ENCODE assay signal across 10 cellular contexts in the genomic region with DNA sequence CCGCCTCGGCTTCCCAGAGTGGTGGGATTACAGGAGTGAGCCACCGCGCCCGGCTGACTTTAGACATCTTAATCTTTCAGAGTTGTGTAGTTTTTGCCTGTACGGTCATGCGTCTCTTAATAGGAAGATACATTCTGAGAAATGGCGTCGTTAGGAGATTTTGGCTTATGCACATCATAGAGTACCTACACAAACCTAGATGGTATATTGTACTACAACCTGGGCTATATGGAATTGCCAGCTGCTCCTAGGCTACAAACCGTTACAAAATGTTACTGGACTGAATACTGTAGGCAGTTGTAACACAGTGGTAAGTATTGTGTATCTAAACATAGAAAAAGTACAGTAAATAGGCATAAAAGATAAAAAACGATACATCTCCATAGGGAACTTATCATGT. TPM values are rescaled to one million over a fixed set of nuclear protein-coding genes. Genes with fewer than 3 reads are reported as not detected.
DNase-seq lines count a peak whose midpoint lies in the region; ATAC-seq, FAIRE-seq and TF ChIP-seq lines count a peak whose summit lies in the region.
"Had no signal": no experiment of that assay in that cellular context is flagged by ENCODE, and none has a peak within 500 bp of the region (broad histone marks: within the 10 kb centered on the region; RNA-seq: fewer than 3 reads in every experiment).

No MANE protein-coding gene starts in this region.

- peak overlapping the region; percentile 78 for H3K4me2 ChIP-seq in HepG2 (ENCODE audit: low read depth, low read length)

- in situ Hi-C loops in HepG2 (cut with HindIII; ENCODE audit: extremely low pct_ligation_motif_present, low pct_unique_long_range_greater_than_20kb), result no loop called here

- TF ChIP-seq EP300 in HepG2 (IDR thresholded peaks at IDR 0.05; ENCODE audit: low read depth in 2 of 2, low read length in 2 of 2) (no peak), HepG2 (CRISPR knock-in tag; IDR thresholded peaks at IDR 0.05; ENCODE audit: borderline replicate concordance) (no peak)

- no peak for ATAC-seq in HepG2
- ATAC-seq in right lobe of liver, result no peak
- no peak for ATAC-seq in activated B cell treated with CpG ODN at 0.5 μM for 24 hours (ENCODE audit: low read depth)
- ATAC-seq in lower lobe of right lung, result no peak
- no peak for ATAC-seq in upper lobe of right lung

- TF ChIP-seq POLR2A in HepG2 (IDR thresholded peaks at IDR 0.05; ENCODE audit: insufficient read depth in 1 of 2, low read depth in 2 of 2, low read length in 2 of 2) (no peak), right lobe of liver (IDR thresholded peaks at IDR 0.05) (no peak)

- TF ChIP-seq RAD21 in HepG2 (CRISPR knock-in tag; IDR thresholded peaks at IDR 0.05), result no peak

- H3K4me3 Mint-ChIP-seq in activated B cell treated with CpG ODN at 0.5 μM for 24 hours, result peak overlapping the region; percentile 73

- H3K36me3 ChIP-seq in HepG2 (replicated peaks in 1 of 2; ENCODE audit: control insufficient read depth in 1 of 2, insufficient read depth in 2 of 2, low read length in 2 of 2) (peaks cover 11 to 40% of the 10 kb centered on the region in 2 experiments), right lobe of liver (peaks cover 0 to 27% (median 11%) of the 10 kb centered on the region in 4 donors), lower lobe of right lung (peaks cover 47% of the 10 kb centered on the region), upper lobe of right lung (peaks cover 42% of the 10 kb centered on the region)

- H3K4me1 Mint-ChIP-seq in activated B cell treated with CpG ODN at 0.5 μM for 24 hours, result peaks cover 22% of the 10 kb centered on the region

- BruUV-seq in HepG2 (replicated peaks; lab: Mats Ljungman, UMichigan), result TSS peak; percentile 63

- CTCF ChIA-PET in HepG2 (lab: Yijun Ruan, JAX; ENCODE audit: low intra/inter-chr PET ratio, low total read pairs) (no interaction called here), activated B cell treated with CpG ODN at 0.5 μM for 24 hours (lab: Charles Lee) (interaction anchor here (2.7 kb wide), 1 partner anchor 27 kb away, joined by 16 read pairs; no protein-coding TSS in a partner anchor)

- H3K4me1 ChIP-seq in HepG2 (ENCODE audit: insufficient read depth, low read length) (peaks cover 17% of the 10 kb centered on the region), right lobe of liver (peaks cover 0 to 17% (median 0%) of the 10 kb centered on the region in 4 donors), lower lobe of right lung (peaks cover 35% of the 10 kb centered on the region), upper lobe of right lung (peaks cover 18% of the 10 kb centered on the region)

- H3K4me3 ChIP-seq in HepG2 (replicated peaks in 1 of 3; ENCODE audit: insufficient read depth in 1 of 3, low read depth in 2 of 3, low read length in 3 of 3) (peak overlapping the region; percentile 23 to 99 (median 95); a peak in 5 of 6 replicates), right lobe of liver (no peak overlapping the region), lower lobe of right lung (peak overlapping the region; percentile 93), upper lobe of right lung (peak overlapping the region; percentile 95)

- WGBS in HepG2 (ENCODE audit: low lambda C conversion rate), result 95% methylated on average over 11 of the region's 11 CpGs
- 91% methylated on average over 11 of the region's 11 CpGs for WGBS in right lobe of liver (ENCODE audit: insufficient coverage, low coverage, low lambda C conversion rate, missing lambda C conversion rate)

- H3K9ac ChIP-seq in HepG2 (ENCODE audit: insufficient read depth, low read depth, low read length), result peak overlapping the region; percentile 87; the same call in 1 of the 2 replicates

- DNase-seq in HepG2 (ENCODE audit: low spot score), result no peak
- DNase-seq in right lobe of liver, result no peak
- no peak for DNase-seq in activated B cell treated with CpG ODN at 0.5 μM for 24 hours
- DNase-seq in lower lobe of right lung, result no peak
- DNase-seq in upper lobe of right lung, result no peak
- no peak for DNase-seq in ureter (ENCODE audit: low spot score)
- DNase-seq in stimulated activated CD8-positive, alpha-beta memory T cell treated with anti-CD3 and anti-CD28 coated beads, Interleukin-4, amount 100 ng/mL, for 48 hours, result no peak
- DNase-seq in GF-D8 (lab: John Stamatoyannopoulos, UW), result no peak
- DNase-seq: IMR-90, SHP77 had no signal

- no peaks in the 10 kb centered on the region; a peak in 1 of 5 replicates for H3K27me3 ChIP-seq in HepG2 (ENCODE audit: control insufficient read depth in 1 of 2, insufficient read depth in 2 of 2, low read length in 2 of 2)
- no peaks in the 10 kb centered on the region for H3K27me3 ChIP-seq in right lobe of liver
- H3K27me3 ChIP-seq in lower lobe of right lung (ENCODE audit: low read depth), result no peaks in the 10 kb centered on the region
- H3K27me3 ChIP-seq in upper lobe of right lung, result no peaks in the 10 kb centered on the region

- no peaks in the 10 kb centered on the region for H3K9me3 Mint-ChIP-seq in activated B cell treated with CpG ODN at 0.5 μM for 24 hours

- peaks cover 16% of the 10 kb centered on the region for H3K79me2 ChIP-seq in HepG2 (ENCODE audit: insufficient read depth, low read length)

- TF ChIP-seq CTCF in HepG2 (CRISPR knock-in tag; IDR thresholded peaks at IDR 0.05) (no peak), right lobe of liver (IDR thresholded peaks at IDR 0.05) (no peak), activated B cell treated with CpG ODN at 0.5 μM for 24 hours (IDR thresholded peaks at IDR 0.05) (no peak), lower lobe of right lung (IDR thresholded peaks at IDR 0.05) (no peak), upper lobe of right lung (IDR thresholded peaks at IDR 0.05) (no peak)

- H3K9me3 ChIP-seq in HepG2 (ENCODE audit: low read length), result no peaks in the 10 kb centered on the region
- no peaks in the 10 kb centered on the region for H3K9me3 ChIP-seq in right lobe of liver
- H3K9me3 ChIP-seq in lower lobe of right lung, result no peaks in the 10 kb centered on the region
- no peaks in the 10 kb centered on the region for H3K9me3 ChIP-seq in upper lobe of right lung

- H3K27ac ChIP-seq in HepG2 (ENCODE audit: extremely low read length, insufficient read depth, low read length) (no peak overlapping the region), right lobe of liver (no peak overlapping the region), lower lobe of right lung (no peak overlapping the region), upper lobe of right lung (no peak overlapping the region)

- peaks cover 42% of the 10 kb centered on the region for H3K36me3 Mint-ChIP-seq in activated B cell treated with CpG ODN at 0.5 μM for 24 hours (ENCODE audit: low read depth)

- H3K27ac Mint-ChIP-seq in activated B cell treated with CpG ODN at 0.5 μM for 24 hours, result no peak overlapping the region

- H4K20me1 ChIP-seq in HepG2 (ENCODE audit: insufficient read depth, low read length), result no peaks in the 10 kb centered on the region

- intact Hi-C loops in HepG2 (cut with micrococcal nuclease; ENCODE audit: unreplicated experiment) (no loop called here), right lobe of liver (cut with DNase I) (no loop called here), activated B cell treated with CpG ODN at 0.5 μM for 24 hours (cut with micrococcal nuclease) (loop anchor here (2.0 kb wide), 2 partner anchors 19 to 61 kb away; no protein-coding TSS in a partner anchor), lower lobe of right lung (cut with DNase I) (no loop called here), upper lobe of right lung (cut with DNase I) (no loop called here)

- no peak for FAIRE-seq in HepG2 (lab: Jason Lieb, UNC)

- no peaks in the 10 kb centered on the region for H3K27me3 Mint-ChIP-seq in activated B cell treated with CpG ODN at 0.5 μM for 24 hours

- POLR2A ChIA-PET in HepG2 (lab: Yijun Ruan, JAX) (interaction anchor here (1.0 to 1.7 kb wide), 2 partner anchors 11 to 12 kb away, joined by 5 to 15 read pairs; partner anchors contain the start of genes EEF1AKMT3 and METTL1), activated B cell treated with CpG ODN at 0.5 μM for 24 hours (lab: Charles Lee) (interaction anchor here (2.4 kb wide), 1 partner anchor 28 kb away, joined by 11 read pairs; no protein-coding TSS in a partner anchor)

- no peak overlapping the region for H2AFZ ChIP-seq in HepG2 (ENCODE audit: low read length)

RNA-seq across cellular contexts. Expression of gene TSFM, which starts 1.3 kb away (rescaled TPM):
- total RNA-seq in HepG2 (2016; rRNA removed; fragmentation: Illumina TruSeq; extraction: Trizol) (68.3 and 89.7 TPM in 2 replicates), right lobe of liver (10 to 100 TPM; 25.6 to 40.2 (median 30.9) TPM), activated B cell treated with CpG ODN at 0.5 μM for 24 hours (28.4 and 33.4 TPM in 2 replicates), lower lobe of right lung (22.6 TPM), upper lobe of right lung (24.3 TPM), ureter (32.9 TPM)
- 3.6 and 5.5 TPM in 2 replicates for total RNA-seq in HepG2 (2016; cell fraction: cytosol; rRNA removed; fragmentation: Illumina TruSeq; extraction: Trizol; ENCODE audit: low read depth)
- total RNA-seq in HepG2 (2016; cell fraction: insoluble cytoplasmic fraction; rRNA removed; fragmentation: Illumina TruSeq; extraction: Trizol), result 68.1 and 86.4 TPM in 2 replicates
- total RNA-seq in HepG2 (2016; cell fraction: membrane; rRNA removed; fragmentation: Illumina TruSeq; extraction: Trizol), result 11.5 and 12.6 TPM in 2 replicates
- total RNA-seq in HepG2 (2016; cell fraction: nucleus; rRNA removed; fragmentation: Illumina TruSeq; extraction: Trizol), result 22.8 and 27.6 TPM in 2 replicates
- 24.0 and 29.8 TPM in 2 replicates for polyA plus RNA-seq in HepG2 (2011; rRNA removed)
- polyA plus RNA-seq in HepG2 (2011; cell fraction: cytosol; rRNA removed), result 23.1 and 23.8 TPM in 2 replicates
- 7.3 and 7.5 TPM in 2 replicates for polyA plus RNA-seq in HepG2 (2011; cell fraction: nucleus; rRNA removed)
- polyA plus RNA-seq in HepG2 (2012), result 31.2 and 34.6 TPM in 2 replicates
- 5.3 and 5.4 TPM in 2 replicates for polyA plus RNA-seq in HepG2 (2016; cell fraction: cytosol; fragmentation: Illumina TruSeq; extraction: Trizol; ENCODE audit: low read depth)
- 85.2 and 97.5 TPM in 2 replicates for polyA plus RNA-seq in HepG2 (2016; cell fraction: insoluble cytoplasmic fraction; fragmentation: Illumina TruSeq; extraction: Trizol; ENCODE audit: low read depth)
- polyA plus RNA-seq in HepG2 (2016; cell fraction: membrane; fragmentation: Illumina TruSeq; extraction: Trizol; ENCODE audit: low read depth), result 10.7 TPM in 2 replicates
- 48.3 and 48.4 TPM in 2 replicates for polyA plus RNA-seq in HepG2 (2016; cell fraction: nucleus; fragmentation: Illumina TruSeq; extraction: Trizol; ENCODE audit: insufficient read depth, low read depth)
- polyA minus RNA-seq in HepG2 (2011; rRNA and poly(A)+ RNA removed; ENCODE audit: low replicate concordance), result 8.7 and 16.9 TPM in 2 replicates
- polyA minus RNA-seq in HepG2 (2011; cell fraction: cytosol; rRNA and poly(A)+ RNA removed), result 6.6 and 10.7 TPM in 2 replicates
- 9.7 and 11.1 TPM in 2 replicates for polyA minus RNA-seq in HepG2 (2011; cell fraction: nucleus; rRNA and poly(A)+ RNA removed)

RNA-seq across cellular contexts. Expression of gene EEF1AKMT3, which starts 11.4 kb away (rescaled TPM):
- 4.7 and 6.6 TPM in 2 replicates for total RNA-seq in HepG2 (2016; rRNA removed; fragmentation: Illumina TruSeq; extraction: Trizol)
- 1.7 and 1.9 TPM in 2 replicates for total RNA-seq in HepG2 (2016; cell fraction: cytosol; rRNA removed; fragmentation: Illumina TruSeq; extraction: Trizol; ENCODE audit: low read depth)
- 5.0 and 5.9 TPM in 2 replicates for total RNA-seq in HepG2 (2016; cell fraction: insoluble cytoplasmic fraction; rRNA removed; fragmentation: Illumina TruSeq; extraction: Trizol)
- 6.1 TPM in 2 replicates for total RNA-seq in HepG2 (2016; cell fraction: membrane; rRNA removed; fragmentation: Illumina TruSeq; extraction: Trizol)
- 3.5 and 3.8 TPM in 2 replicates for total RNA-seq in HepG2 (2016; cell fraction: nucleus; rRNA removed; fragmentation: Illumina TruSeq; extraction: Trizol)
- 10.8 and 11.4 TPM in 2 replicates for polyA plus RNA-seq in HepG2 (2011; rRNA removed)
- polyA plus RNA-seq in HepG2 (2011; cell fraction: cytosol; rRNA removed), result 9.7 and 10.4 TPM in 2 replicates
- 8.1 and 9.8 TPM in 2 replicates for polyA plus RNA-seq in HepG2 (2011; cell fraction: nucleus; rRNA removed)
- polyA plus RNA-seq in HepG2 (2012), result 7.8 and 9.8 TPM in 2 replicates
- polyA plus RNA-seq in HepG2 (2016; cell fraction: cytosol; fragmentation: Illumina TruSeq; extraction: Trizol; ENCODE audit: low read depth), result 1.3 and 1.5 TPM in 2 replicates
- 6.4 and 8.5 TPM in 2 replicates for polyA plus RNA-seq in HepG2 (2016; cell fraction: insoluble cytoplasmic fraction; fragmentation: Illumina TruSeq; extraction: Trizol; ENCODE audit: low read depth)
- polyA plus RNA-seq in HepG2 (2016; cell fraction: membrane; fragmentation: Illumina TruSeq; extraction: Trizol; ENCODE audit: low read depth), result 5.3 and 6.0 TPM in 2 replicates
- polyA plus RNA-seq in HepG2 (2016; cell fraction: nucleus; fragmentation: Illumina TruSeq; extraction: Trizol; ENCODE audit: insufficient read depth, low read depth), result 10.5 TPM in 2 replicates
- 6.5 and 19.9 TPM in 2 replicates for polyA minus RNA-seq in HepG2 (2011; rRNA and poly(A)+ RNA removed; ENCODE audit: low replicate concordance)
- 5.5 and 6.4 TPM in 2 replicates for polyA minus RNA-seq in HepG2 (2011; cell fraction: cytosol; rRNA and poly(A)+ RNA removed)
- polyA minus RNA-seq in HepG2 (2011; cell fraction: nucleus; rRNA and poly(A)+ RNA removed), result 3.5 and 5.6 TPM in 2 replicates
- total RNA-seq in right lobe of liver, result 1 to 10 TPM; 3.2 to 5.5 (median 3.7) TPM
- total RNA-seq in activated B cell treated with CpG ODN at 0.5 μM for 24 hours, result 0.60 and 1.2 TPM in 2 replicates
- total RNA-seq in lower lobe of right lung, result 6.8 TPM
- total RNA-seq in upper lobe of right lung, result 8.0 TPM
- 9.8 TPM for total RNA-seq in ureter

RNA-seq across cellular contexts. Expression of gene METTL1, which starts 12.0 kb away (rescaled TPM):
- total RNA-seq in HepG2 (2016; rRNA removed; fragmentation: Illumina TruSeq; extraction: Trizol), result 34.7 and 35.5 TPM in 2 replicates
- total RNA-seq in HepG2 (2016; cell fraction: cytosol; rRNA removed; fragmentation: Illumina TruSeq; extraction: Trizol; ENCODE audit: low read depth), result 13.7 and 15.7 TPM in 2 replicates
- total RNA-seq in HepG2 (2016; cell fraction: insoluble cytoplasmic fraction; rRNA removed; fragmentation: Illumina TruSeq; extraction: Trizol), result 35.1 and 37.6 TPM in 2 replicates
- 18.6 and 19.7 TPM in 2 replicates for total RNA-seq in HepG2 (2016; cell fraction: membrane; rRNA removed; fragmentation: Illumina TruSeq; extraction: Trizol)
- total RNA-seq in HepG2 (2016; cell fraction: nucleus; rRNA removed; fragmentation: Illumina TruSeq; extraction: Trizol), result 22.7 and 26.8 TPM in 2 replicates
- 36.9 and 38.3 TPM in 2 replicates for polyA plus RNA-seq in HepG2 (2011; rRNA removed)
- polyA plus RNA-seq in HepG2 (2011; cell fraction: cytosol; rRNA removed), result 22.7 and 24.5 TPM in 2 replicates
- polyA plus RNA-seq in HepG2 (2011; cell fraction: nucleus; rRNA removed), result 38.6 and 43.0 TPM in 2 replicates
- polyA plus RNA-seq in HepG2 (2012), result 21.2 and 23.6 TPM in 2 replicates
- polyA plus RNA-seq in HepG2 (2016; cell fraction: cytosol; fragmentation: Illumina TruSeq; extraction: Trizol; ENCODE audit: low read depth), result 11.4 and 14.1 TPM in 2 replicates
- polyA plus RNA-seq in HepG2 (2016; cell fraction: insoluble cytoplasmic fraction; fragmentation: Illumina TruSeq; extraction: Trizol; ENCODE audit: low read depth), result 46.1 and 52.2 TPM in 2 replicates
- polyA plus RNA-seq in HepG2 (2016; cell fraction: membrane; fragmentation: Illumina TruSeq; extraction: Trizol; ENCODE audit: low read depth), result 15.5 and 17.6 TPM in 2 replicates
- polyA plus RNA-seq in HepG2 (2016; cell fraction: nucleus; fragmentation: Illumina TruSeq; extraction: Trizol; ENCODE audit: insufficient read depth, low read depth), result 43.2 and 53.1 TPM in 2 replicates
- polyA minus RNA-seq in HepG2 (2011; rRNA and poly(A)+ RNA removed; ENCODE audit: low replicate concordance), result 49.2 and 64.0 TPM in 2 replicates
- polyA minus RNA-seq in HepG2 (2011; cell fraction: cytosol; rRNA and poly(A)+ RNA removed), result 9.4 and 10.6 TPM in 2 replicates
- 58.3 and 58.5 TPM in 2 replicates for polyA minus RNA-seq in HepG2 (2011; cell fraction: nucleus; rRNA and poly(A)+ RNA removed)
- 10 to 100 TPM in 5 of 6 experiments, 1 to 10 TPM in 1; 9.7 to 13.6 (median 10.3) TPM for total RNA-seq in right lobe of liver
- 32.2 and 40.7 TPM in 2 replicates for total RNA-seq in activated B cell treated with CpG ODN at 0.5 μM for 24 hours
- 14.4 TPM for total RNA-seq in lower lobe of right lung
- total RNA-seq in upper lobe of right lung, result 26.9 TPM
- 50.1 TPM for total RNA-seq in ureter

RNA-seq across cellular contexts. Expression of gene CYP27B1, which starts 17.0 kb away (rescaled TPM):
- total RNA-seq in HepG2 (2016; rRNA removed; fragmentation: Illumina TruSeq; extraction: Trizol) (0.97 and 2.3 TPM in 2 replicates), right lobe of liver (1 to 10 TPM in 3 of 6 experiments, under 1 TPM in 3; 0.25 to 1.4 (median 0.81) TPM), activated B cell treated with CpG ODN at 0.5 μM for 24 hours (2.4 and 2.5 TPM in 2 replicates), lower lobe of right lung (1.1 TPM), upper lobe of right lung (2.0 TPM), ureter (1.6 TPM)
- 0.51 and 0.53 TPM in 2 replicates for total RNA-seq in HepG2 (2016; cell fraction: cytosol; rRNA removed; fragmentation: Illumina TruSeq; extraction: Trizol; ENCODE audit: low read depth)
- 0.70 and 2.8 TPM in 2 replicates for total RNA-seq in HepG2 (2016; cell fraction: insoluble cytoplasmic fraction; rRNA removed; fragmentation: Illumina TruSeq; extraction: Trizol)
- 0.79 and 0.83 TPM in 2 replicates for total RNA-seq in HepG2 (2016; cell fraction: membrane; rRNA removed; fragmentation: Illumina TruSeq; extraction: Trizol)
- 4.1 and 5.2 TPM in 2 replicates for total RNA-seq in HepG2 (2016; cell fraction: nucleus; rRNA removed; fragmentation: Illumina TruSeq; extraction: Trizol)
- polyA plus RNA-seq in HepG2 (2011; rRNA removed), result 3.0 and 3.4 TPM in 2 replicates
- 0.86 and 1.2 TPM in 2 replicates for polyA plus RNA-seq in HepG2 (2011; cell fraction: cytosol; rRNA removed)
- polyA plus RNA-seq in HepG2 (2011; cell fraction: nucleus; rRNA removed), result 19.6 and 23.7 TPM in 2 replicates
- 1.4 and 2.3 TPM in 2 replicates for polyA plus RNA-seq in HepG2 (2012)
- polyA plus RNA-seq in HepG2 (2016; cell fraction: cytosol; fragmentation: Illumina TruSeq; extraction: Trizol; ENCODE audit: low read depth), result 0.29 and 0.36 TPM in 2 replicates
- polyA plus RNA-seq in HepG2 (2016; cell fraction: insoluble cytoplasmic fraction; fragmentation: Illumina TruSeq; extraction: Trizol; ENCODE audit: low read depth), result 1.1 and 1.2 TPM in 2 replicates
- polyA plus RNA-seq in HepG2 (2016; cell fraction: membrane; fragmentation: Illumina TruSeq; extraction: Trizol; ENCODE audit: low read depth), result 0.59 and 0.77 TPM in 2 replicates
- 6.9 and 9.0 TPM in 2 replicates for polyA plus RNA-seq in HepG2 (2016; cell fraction: nucleus; fragmentation: Illumina TruSeq; extraction: Trizol; ENCODE audit: insufficient read depth, low read depth)
- 5.9 and 7.2 TPM in 2 replicates for polyA minus RNA-seq in HepG2 (2011; rRNA and poly(A)+ RNA removed; ENCODE audit: low replicate concordance)
- polyA minus RNA-seq in HepG2 (2011; cell fraction: cytosol; rRNA and poly(A)+ RNA removed), result 0.40 and 1.9 TPM in 2 replicates
- polyA minus RNA-seq in HepG2 (2011; cell fraction: nucleus; rRNA and poly(A)+ RNA removed), result 15.7 and 19.3 TPM in 2 replicates

RNA-seq across cellular contexts. Expression of gene MARCHF9, which starts 29.0 kb away (rescaled TPM):
- total RNA-seq in HepG2 (2016; rRNA removed; fragmentation: Illumina TruSeq; extraction: Trizol), result 2.7 and 5.7 TPM in 2 replicates
- 3.9 and 5.1 TPM in 2 replicates for total RNA-seq in HepG2 (2016; cell fraction: cytosol; rRNA removed; fragmentation: Illumina TruSeq; extraction: Trizol; ENCODE audit: low read depth)
- total RNA-seq in HepG2 (2016; cell fraction: insoluble cytoplasmic fraction; rRNA removed; fragmentation: Illumina TruSeq; extraction: Trizol), result 3.4 and 4.7 TPM in 2 replicates
- total RNA-seq in HepG2 (2016; cell fraction: membrane; rRNA removed; fragmentation: Illumina TruSeq; extraction: Trizol), result 5.9 and 6.2 TPM in 2 replicates
- 3.4 and 4.3 TPM in 2 replicates for total RNA-seq in HepG2 (2016; cell fraction: nucleus; rRNA removed; fragmentation: Illumina TruSeq; extraction: Trizol)
- polyA plus RNA-seq in HepG2 (2011; rRNA removed), result 9.6 and 14.5 TPM in 2 replicates
- 8.1 and 8.8 TPM in 2 replicates for polyA plus RNA-seq in HepG2 (2011; cell fraction: cytosol; rRNA removed)
- 15.5 and 17.5 TPM in 2 replicates for polyA plus RNA-seq in HepG2 (2011; cell fraction: nucleus; rRNA removed)
- 7.7 and 10.3 TPM in 2 replicates for polyA plus RNA-seq in HepG2 (2012)
- polyA plus RNA-seq in HepG2 (2016; cell fraction: cytosol; fragmentation: Illumina TruSeq; extraction: Trizol; ENCODE audit: low read depth), result 2.7 and 3.1 TPM in 2 replicates
- polyA plus RNA-seq in HepG2 (2016; cell fraction: insoluble cytoplasmic fraction; fragmentation: Illumina TruSeq; extraction: Trizol; ENCODE audit: low read depth), result 5.0 and 8.0 TPM in 2 replicates
- 5.8 TPM in 2 replicates for polyA plus RNA-seq in HepG2 (2016; cell fraction: membrane; fragmentation: Illumina TruSeq; extraction: Trizol; ENCODE audit: low read depth)
- 13.4 and 15.4 TPM in 2 replicates for polyA plus RNA-seq in HepG2 (2016; cell fraction: nucleus; fragmentation: Illumina TruSeq; extraction: Trizol; ENCODE audit: insufficient read depth, low read depth)
- polyA minus RNA-seq in HepG2 (2011; rRNA and poly(A)+ RNA removed; ENCODE audit: low replicate concordance), result 12.1 and 12.5 TPM in 2 replicates
- 4.1 and 4.5 TPM in 2 replicates for polyA minus RNA-seq in HepG2 (2011; cell fraction: cytosol; rRNA and poly(A)+ RNA removed)
- polyA minus RNA-seq in HepG2 (2011; cell fraction: nucleus; rRNA and poly(A)+ RNA removed), result 3.7 and 5.3 TPM in 2 replicates
- total RNA-seq in right lobe of liver, result 1 to 10 TPM; 2.1 to 3.9 (median 3.3) TPM
- total RNA-seq in activated B cell treated with CpG ODN at 0.5 μM for 24 hours, result 54.1 and 58.2 TPM in 2 replicates
- total RNA-seq in lower lobe of right lung, result 20.0 TPM
- 21.2 TPM for total RNA-seq in upper lobe of right lung
- total RNA-seq in ureter, result 12.1 TPM

Comparison
In these comparisons a context has a peak if more than half of its experiments do, and no peak if none do; other contexts are left out.
1. H3K4me3 ChIP-seq: peak in HepG2 (3 of 3), lower lobe of right lung (single experiment) and upper lobe of right lung (single experiment); none in right lobe of liver (0 of 3).